Comparison of ENCODE assay signal across 21 cellular contexts in genomic region chr7:22442887-22443369, GRCh38. TPM values are rescaled to one million over a fixed set of nuclear protein-coding genes. Genes with fewer than 3 reads are reported as not detected.
DNase-seq lines count a peak whose midpoint lies in the region; ATAC-seq, FAIRE-seq and TF ChIP-seq lines count a peak whose summit lies in the region.
"Had no signal": no experiment of that assay in that cellular context is flagged by ENCODE, and none has a peak within 500 bp of the region (broad histone marks: within the 10 kb centered on the region; RNA-seq: fewer than 3 reads in every experiment).

No MANE protein-coding gene starts in this region.

- no peaks in the 10 kb centered on the region for H3K27me3 ChIP-seq in endothelial cell of umbilical vein (ENCODE audit: control insufficient read depth in 2 of 2, insufficient read depth in 2 of 2, low read length in 2 of 2)
- H3K27me3 ChIP-seq in suprapubic skin, result no peaks in the 10 kb centered on the region

- H3K36me3 ChIP-seq in endothelial cell of umbilical vein (ENCODE audit: control insufficient read depth in 2 of 2, extremely low read depth in 1 of 2, insufficient read depth in 2 of 2, low read length in 2 of 2) (no peaks in the 10 kb centered on the region), suprapubic skin (no peaks in the 10 kb centered on the region)

- TF ChIP-seq CTCF in endothelial cell of umbilical vein (IDR thresholded peaks at IDR 0.05; ENCODE audit: extremely low read depth in 1 of 2, insufficient read depth in 1 of 2, low read depth in 1 of 2, low read length in 2 of 2), result no peak
- TF ChIP-seq CTCF in suprapubic skin (IDR thresholded peaks at IDR 0.05), result no peak

- no peak for TF ChIP-seq EP300 in suprapubic skin (IDR thresholded peaks at IDR 0.05)

- peak overlapping the region; percentile 58 for H3K4me2 ChIP-seq in endothelial cell of umbilical vein (ENCODE audit: insufficient read depth, low read length)

- CTCF ChIA-PET in endothelial cell of umbilical vein (lab: Charles Lee), result interaction anchor here (0.7 to 3.6 kb wide), 7 partner anchors 9 to 333 kb away, joined by 3 to 22 read pairs (median 6); no protein-coding TSS in a partner anchor

- intact Hi-C loops in endothelial cell of umbilical vein (cut with micrococcal nuclease), result loop anchor here (10.0 kb wide), 2 partner anchors 142 to 222 kb away; no protein-coding TSS in a partner anchor

- POLR2A ChIA-PET in endothelial cell of umbilical vein (lab: Charles Lee), result interaction anchor here (0.8 to 1.1 kb wide), 2 partner anchors 24 to 315 kb away, joined by 3 to 5 read pairs; no protein-coding TSS in a partner anchor

- H3K4me1 ChIP-seq in endothelial cell of umbilical vein (ENCODE audit: control insufficient read depth, extremely low read depth, insufficient read depth, low read length) (peaks cover 50% of the 10 kb centered on the region), suprapubic skin (peaks cover 32% of the 10 kb centered on the region)

- no peaks in the 10 kb centered on the region for H3K9me1 ChIP-seq in endothelial cell of umbilical vein (replicated peaks; ENCODE audit: control insufficient read depth, extremely low read depth, insufficient read depth, low read length)

- 43% methylated on average over 3 of the region's 3 CpGs for WGBS in suprapubic skin

- no peaks in the 10 kb centered on the region for H3K9me3 ChIP-seq in endothelial cell of umbilical vein (replicated peaks; ENCODE audit: control insufficient read depth, insufficient read depth, low read length)
- H3K9me3 ChIP-seq in suprapubic skin, result no peaks in the 10 kb centered on the region

- no peak overlapping the region for H2AFZ ChIP-seq in endothelial cell of umbilical vein (ENCODE audit: low read depth, low read length)

- dilution Hi-C loops in endothelial cell of umbilical vein (cut with MboI; ENCODE audit: extremely low pct_ligation_motif_present, low sequenced_read_pairs), result no loop called here

- H4K20me1 ChIP-seq in endothelial cell of umbilical vein (replicated peaks; ENCODE audit: control insufficient read depth, extremely low read depth, insufficient read depth, low read length), result no peaks in the 10 kb centered on the region

- FAIRE-seq in endothelial cell of umbilical vein (lab: Jason Lieb, UNC), result no peak
- FAIRE-seq: A204.1, frontal cortex, keratinocyte, small intestine had no signal

- H3K4me3 ChIP-seq in endothelial cell of umbilical vein (replicated peaks in 1 of 3; ENCODE audit: insufficient read depth in 1 of 3, low read depth in 1 of 3, low read length in 3 of 3) (no peak overlapping the region), suprapubic skin (no peak overlapping the region)

- H3K27ac ChIP-seq in endothelial cell of umbilical vein (ENCODE audit: insufficient read depth, low read depth, low read length), result peak overlapping the region; percentile 92
- H3K27ac ChIP-seq in suprapubic skin, result peak overlapping the region; percentile 71

- no peak for TF ChIP-seq POLR2A in endothelial cell of umbilical vein (IDR thresholded peaks at IDR 0.05; ENCODE audit: low read depth, low read length)
- TF ChIP-seq POLR2A in suprapubic skin (IDR thresholded peaks at IDR 0.05), result no peak

- H3K9ac ChIP-seq in endothelial cell of umbilical vein (replicated peaks; ENCODE audit: extremely low read depth, insufficient read depth, low read length), result peak overlapping the region; percentile 34

- peaks cover 15% of the 10 kb centered on the region for H3K79me2 ChIP-seq in endothelial cell of umbilical vein (ENCODE audit: control insufficient read depth, insufficient read depth, low read length)

- no TSS peak for BruUV-seq in endothelial cell of umbilical vein (replicated peaks; lab: Mats Ljungman, UMichigan)

- ATAC-seq in GM18873 (IDR thresholded peaks at IDR 0.05; ENCODE audit: low FRiP score, unreplicated experiment), result no peak
- ATAC-seq: activated CD8-positive, alpha-beta T cell treated with anti-CD3 and anti-CD28 coated beads, Interleukin-2, amount 10 ng/mL, durations not matched to agents 7 days and 5 days; esophagus mucosa; stimulated activated naive CD8-positive, alpha-beta T cell treated with anti-CD3 and anti-CD28 coated beads, Interleukin-15, amount 100 ng/mL, for 72 hours had no signal

- DNase-seq in NCI-H524 (lab: John Stamatoyannopoulos, UW) (peak; percentile 9 to 74), NCI-H524 treated with DMSO at 0.1 percent for 48 hours (lab: John Stamatoyannopoulos, UW) (no peak), NCI-H82 treated with DMSO at 0.1 percent for 48 hours (lab: John Stamatoyannopoulos, UW; ENCODE audit: unreplicated experiment) (peak; percentile 73), endothelial cell of umbilical vein (ENCODE audit: low read depth, low spot score) (no peak), suprapubic skin (ENCODE audit: low spot score in 2 of 2) (no peak), germinal center (ENCODE audit: low spot score) (no peak), NCI-H1105 treated with DMSO at 0.1 percent for 48 hours (lab: John Stamatoyannopoulos, UW) (no peak)
- DNase-seq: activated CD8-positive, alpha-beta T cell treated with anti-CD3 and anti-CD28 coated beads, Interleukin-2, amount 10 ng/mL, durations not matched to agents 7 days and 5 days; activated naive CD4-positive, alpha-beta T cell treated with Interleukin-2 at 50 U/mL for 16 hours; activated T-cell treated with anti-CD3 and anti-CD28 coated beads, Interleukin-2, amount 50 U/mL, for 1 hour; amniotic stem cell; NCI-H1436; NCI-H2227 treated with DMSO at 0.1 percent for 48 hours; stimulated activated CD4-positive, alpha-beta T cell treated with anti-CD3 and anti-CD28 coated beads, Interleukin-4, amount 100 ng/mL, for 24 hours; stimulated activated naive CD8-positive, alpha-beta T cell treated with anti-CD3 and anti-CD28 coated beads, Interleukin-15, amount 100 ng/mL, for 72 hours had no signal

TF ChIP-seq in endothelial cell of umbilical vein, 7 proteins besides CTCF, POLR2A, EP300 and RAD21:
- TF ChIP-seq GATA2 (IDR thresholded peaks at IDR 0.05; ENCODE audit: insufficient read depth, insufficient read length, low read depth, low read length) (no peak), EZH2 (IDR thresholded peaks at IDR 0.05; ENCODE audit: borderline replicate concordance, low read depth, low read length, severe bottlenecking) (no peak), MYC (IDR thresholded peaks at IDR 0.05; ENCODE audit: low read depth, low read length) (no peak), MAX (IDR thresholded peaks at IDR 0.05; ENCODE audit: insufficient read depth, insufficient read length) (no peak)

RNA-seq across cellular contexts. Expression of gene STEAP1B, which starts 57.1 kb away (rescaled TPM):
- 46.1 and 55.4 TPM in 2 replicates for total RNA-seq in endothelial cell of umbilical vein
- polyA plus RNA-seq in endothelial cell of umbilical vein, result 25.2 and 32.2 TPM in 2 replicates
- 36.1 and 46.3 TPM in 2 replicates for polyA plus RNA-seq in endothelial cell of umbilical vein (2011; cell fraction: cytosol; rRNA removed)
- 30.9 and 37.8 TPM in 2 replicates for polyA plus RNA-seq in endothelial cell of umbilical vein (2011; cell fraction: nucleus; rRNA removed)
- polyA plus RNA-seq in endothelial cell of umbilical vein (2012), result 41.2 and 88.7 TPM in 2 replicates
- 35.1 and 37.3 TPM in 2 replicates for polyA minus RNA-seq in endothelial cell of umbilical vein
- not detected for polyA minus RNA-seq in endothelial cell of umbilical vein (2011; cell fraction: cytosol; rRNA and poly(A)+ RNA removed)
- 37.3 and 66.7 TPM in 2 replicates for polyA minus RNA-seq in endothelial cell of umbilical vein (2011; cell fraction: nucleus; rRNA and poly(A)+ RNA removed)
- under 1 TPM in 1 of 4 donors, not detected in 3; 0.64 TPM for total RNA-seq in suprapubic skin
- total RNA-seq: activated CD8-positive, alpha-beta T cell treated with anti-CD3 and anti-CD28 coated beads, Interleukin-2, amount 10 ng/mL, durations not matched to agents 7 days and 5 days had no signal

Comparison
In these comparisons a context has a peak if more than half of its experiments do, and no peak if none do; other contexts are left out.
1. DNase-seq: peak in NCI-H524 (2 of 2) and NCI-H82 treated with DMSO at 0.1 percent for 48 hours (single experiment); none in NCI-H524 treated with DMSO at 0.1 percent for 48 hours (single experiment), endothelial cell of umbilical vein (single experiment), suprapubic skin (0 of 2), germinal center (single experiment) and NCI-H1105 treated with DMSO at 0.1 percent for 48 hours (single experiment).
2. RNA of gene STEAP1B, which starts 57.1 kb away (total RNA-seq): 46.1 to 55.4 TPM in endothelial cell of umbilical vein; 0.64 TPM in suprapubic skin; every median in the first group is over 10 times any median in the second.